27 cellular contexts compared by ENCODE assay signal in the genomic region with DNA sequence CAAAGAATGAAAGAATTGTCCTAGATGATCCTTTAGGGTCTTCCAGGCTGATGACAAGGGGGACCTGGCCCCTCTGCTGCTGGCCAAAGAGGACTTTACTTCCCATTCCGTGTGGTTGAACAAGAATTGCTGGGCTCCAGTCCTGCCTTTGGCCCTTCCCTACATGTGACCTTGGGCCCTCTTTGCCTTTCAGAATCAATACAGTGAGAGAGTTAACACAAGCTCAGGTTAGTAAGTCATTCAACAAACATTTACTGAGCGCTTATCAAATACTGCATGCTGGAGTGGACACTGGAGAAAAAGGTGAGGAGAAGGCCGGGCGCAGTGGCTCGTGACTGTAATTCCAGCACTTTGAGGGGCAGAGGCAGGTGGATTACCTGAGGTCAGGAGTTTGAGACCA.
"Had no signal": no experiment of that assay in that cellular context is flagged by ENCODE, and none has a peak within 500 bp of the region (broad histone marks: within the 10 kb centered on the region; RNA-seq: fewer than 3 reads in every experiment).

No MANE protein-coding gene starts in this region.

- H3K4me3 ChIP-seq: ascending aorta, cardiac muscle cell, Peyer's patch had no signal

- ATAC-seq: activated CD4-positive, CD25-positive, alpha-beta regulatory T cell treated with anti-CD3 and anti-CD28 coated beads, Interleukin-2, amount 50 U/mL, for 24 hours; activated CD8-positive, alpha-beta T cell treated with anti-CD3 and anti-CD28 coated beads, Interleukin-2, amount 10 ng/mL, durations not matched to agents 7 days and 5 days; activated naive CD4-positive, alpha-beta T cell treated with anti-CD3 and anti-CD28 coated beads, Interleukin-2, amount 50 U/mL, for 72 hours; activated naive CD8-positive, alpha-beta T cell treated with anti-CD3 and anti-CD28 coated beads, Interleukin-2, amount 50 U/mL, for 24 hours had no signal

- H3K4me1 ChIP-seq: ascending aorta, Peyer's patch had no signal

- H3K27ac Mint-ChIP-seq: activated CD8-positive, alpha-beta T cell treated with anti-CD3 and anti-CD28 coated beads, Interleukin-2, amount 10 ng/mL, durations not matched to agents 7 days and 5 days; activated naive CD8-positive, alpha-beta T cell treated with anti-CD3 and anti-CD28 coated beads, Interleukin-2, amount 50 U/mL, for 24 hours; activated T-helper 1 cell treated with anti-CD3 and anti-CD28 coated beads, Interleukin-12 subunit alpha, Interleukin-12 subunit beta, Interleukin-2, Interleukin-4 antibody, amounts not matched to agents 30 ng/mL and 10 ng/mL and 1 ng/mL, durations not matched to agents 14 hours and 24 hours and 36 hours had no signal

- DNase-seq: activated CD4-positive, alpha-beta T cell treated with anti-CD3 and anti-CD28 coated beads for 4 hours; activated CD8-positive, alpha-beta memory T cell treated with anti-CD3 and anti-CD28 coated beads, Interleukin-2, amount 50 U/mL, for 48 hours; activated CD8-positive, alpha-beta T cell treated with anti-CD3 and anti-CD28 coated beads, Interleukin-2, amount 10 ng/mL, durations not matched to agents 7 days and 5 days; activated effector memory CD4-positive, alpha-beta T cell treated with Interleukin-2 at 50 U/mL for 16 hours; activated naive CD4-positive, alpha-beta T cell; activated naive CD8-positive, alpha-beta T cell treated with anti-CD3 and anti-CD28 coated beads, Interleukin-2, amount 50 U/mL, for 24 hours; activated T-cell treated with anti-CD3 and anti-CD28 coated beads, Interleukin-2, amount 50 U/mL, for 1 hour; amniotic stem cell; brain microvascular endothelial cell; cerebellar nuclear complex; MM.1S; NCI-H1105; NCI-H1436; NCI-H1694 treated with DMSO at 0.1 percent for 48 hours; NCI-H2029 treated with DMSO at 0.1 percent for 48 hours; NCI-H345; NCI-H510A; NCI-H69; Peyer's patch; SIG-M5; T-helper 2 cell; T1000 had no signal

- H3K36me3 ChIP-seq: cardiac muscle cell, Peyer's patch had no signal

- H3K4me3 Mint-ChIP-seq: activated CD8-positive, alpha-beta T cell treated with anti-CD3 and anti-CD28 coated beads, Interleukin-2, amount 10 ng/mL, durations not matched to agents 7 days and 5 days; activated naive CD8-positive, alpha-beta T cell treated with anti-CD3 and anti-CD28 coated beads, Interleukin-2, amount 50 U/mL, for 24 hours; activated T-helper 1 cell treated with anti-CD3 and anti-CD28 coated beads, Interleukin-12 subunit alpha, Interleukin-12 subunit beta, Interleukin-2, Interleukin-4 antibody, amounts not matched to agents 30 ng/mL and 10 ng/mL and 1 ng/mL, durations not matched to agents 14 hours and 24 hours and 36 hours had no signal

- H3K27ac ChIP-seq: brain microvascular endothelial cell, Peyer's patch had no signal

- H3K9me3 ChIP-seq: Peyer's patch had no signal

- H3K9me3 Mint-ChIP-seq: activated naive CD8-positive, alpha-beta T cell treated with anti-CD3 and anti-CD28 coated beads, Interleukin-2, amount 50 U/mL, for 24 hours had no signal

- H3K27me3 ChIP-seq: ascending aorta, brain microvascular endothelial cell, cardiac muscle cell, Peyer's patch had no signal
